Comparison of ENCODE assay signal across 16 cellular contexts in the genomic region with DNA sequence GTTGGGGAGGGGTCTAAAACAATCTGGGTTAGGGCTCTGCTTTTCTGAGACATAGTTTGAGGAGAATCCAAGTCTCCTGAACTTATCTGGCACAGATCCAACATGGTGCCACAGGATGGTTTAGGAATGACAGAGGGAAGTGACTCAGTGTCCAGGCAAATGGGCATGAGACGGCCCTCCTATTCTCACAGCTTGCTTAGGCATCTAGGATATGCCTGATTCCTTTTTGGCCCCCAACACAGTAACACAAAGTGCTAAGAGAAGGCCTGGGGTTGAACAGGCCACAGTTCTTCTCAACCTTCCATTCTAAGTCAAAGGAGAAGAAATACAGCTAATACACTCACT.
DNase-seq lines count a peak whose midpoint lies in the region; ATAC-seq and TF ChIP-seq lines count a peak whose summit lies in the region.
"Had no signal": no experiment of that assay in that cellular context is flagged by ENCODE, and none has a peak within 500 bp of the region (broad histone marks: within the 10 kb centered on the region; RNA-seq: fewer than 3 reads in every experiment).

No MANE protein-coding gene starts in this region.

- TF ChIP-seq RAD21 in Ishikawa (IDR thresholded peaks at IDR 0.05; ENCODE audit: low read depth) = no peak

- no peak for TF ChIP-seq CTCF in MCF 10A (IDR thresholded peaks at IDR 0.05; ENCODE audit: unreplicated experiment)

- no peaks in the 10 kb centered on the region for H3K79me2 ChIP-seq in ACC112 (ENCODE audit: control insufficient read depth, insufficient read depth, low read length, unreplicated experiment)

- CTCF ChIA-PET in MCF 10A (lab: Yijun Ruan, JAX) = interaction anchor here (1.2 to 1.3 kb wide), 3 partner anchors 112 to 270 kb away, joined by 3 to 5 read pairs (median 4); no protein-coding TSS in a partner anchor

- no TSS peak for BruUV-seq in MCF 10A (replicated peaks; lab: Mats Ljungman, UMichigan)

- no peak overlapping the region for H3K4me3 ChIP-seq in ACC112 (ENCODE audit: low read depth, low read length)
- H3K4me3 ChIP-seq: adrenal gland, dorsolateral prefrontal cortex, upper lobe of right lung had no signal

- DNase-seq in MCF 10A (ENCODE audit: unreplicated experiment) (peak; percentile 72), naive B cell (no peak), DMS114 treated with DMSO at 0.1 percent for 48 hours (lab: John Stamatoyannopoulos, UW; ENCODE audit: unreplicated experiment) (no peak), NCI-H2196 treated with DMSO at 0.1 percent for 48 hours (lab: John Stamatoyannopoulos, UW; ENCODE audit: unreplicated experiment) (no peak)
- DNase-seq: adrenal gland, AML-193, dorsolateral prefrontal cortex, glutamatergic neuron, left colon, NCI-H1048, NCI-H446 treated with DMSO at 0.1 percent for 48 hours, upper lobe of right lung had no signal

- H3K36me3 ChIP-seq in ACC112 (ENCODE audit: insufficient read depth, low read length) = peaks cover 8% of the 10 kb centered on the region; the same call in 1 of the 2 replicates
- H3K36me3 ChIP-seq: adrenal gland, upper lobe of right lung had no signal

- H3K4me3 Mint-ChIP-seq in MCF 10A (ENCODE audit: unreplicated experiment) (no peak overlapping the region), naive B cell (peak overlapping the region in 1 of 8 donors; percentile 13)

- no peak overlapping the region for H2AFZ ChIP-seq in ACC112 (ENCODE audit: low read length, unreplicated experiment)

- H3K4me1 Mint-ChIP-seq in MCF 10A (ENCODE audit: insufficient read depth, unreplicated experiment) (peaks cover 37% of the 10 kb centered on the region), naive B cell (peaks cover 56 to 76% (median 72%) of the 10 kb centered on the region in 3 donors)

- H3K27me3 Mint-ChIP-seq in MCF 10A (ENCODE audit: insufficient read depth, unreplicated experiment) (no peaks in the 10 kb centered on the region), naive B cell (no peaks in the 10 kb centered on the region)

- H3K36me3 Mint-ChIP-seq in MCF 10A (ENCODE audit: insufficient read depth, unreplicated experiment) (peaks cover 6% of the 10 kb centered on the region), naive B cell (peaks cover 9 to 26% of the 10 kb centered on the region in 2 donors)

- no peaks in the 10 kb centered on the region for H3K9me3 Mint-ChIP-seq in MCF 10A (ENCODE audit: unreplicated experiment)
- peaks cover 0 to 2% (median 0%) of the 10 kb centered on the region in 7 donors for H3K9me3 Mint-ChIP-seq in naive B cell

- peaks cover 26% of the 10 kb centered on the region for H3K4me1 ChIP-seq in ACC112 (ENCODE audit: control insufficient read depth, insufficient read depth, low read length, unreplicated experiment)

- ATAC-seq in naive B cell (ENCODE audit: low read depth in 2 of 2) (no peak), HG03139 (IDR thresholded peaks at IDR 0.05; ENCODE audit: unreplicated experiment) (no peak), GM21529 (IDR thresholded peaks at IDR 0.05; ENCODE audit: unreplicated experiment) (no peak)
- ATAC-seq: left colon, upper lobe of right lung had no signal

- POLR2A ChIA-PET in MCF 10A (lab: Yijun Ruan, JAX) = interaction anchor here (1.1 to 4.0 kb wide), 3 partner anchors 11 to 111 kb away, joined by 3 to 45 read pairs (median 32); no protein-coding TSS in a partner anchor

- intact Hi-C loops in MCF 10A (cut with micrococcal nuclease) = no loop called here

- peak overlapping the region; percentile 57 for H3K27ac ChIP-seq in ACC112 (ENCODE audit: low read depth, low read length)
- H3K27ac ChIP-seq: adrenal gland, dorsolateral prefrontal cortex, upper lobe of right lung had no signal

- TF ChIP-seq EP300 in Ishikawa (IDR thresholded peaks at IDR 0.05; ENCODE audit: borderline replicate concordance) = no peak

- H3K27me3 ChIP-seq in ACC112 (ENCODE audit: insufficient read depth, low read length) = no peaks in the 10 kb centered on the region
- H3K27me3 ChIP-seq: adrenal gland, dorsolateral prefrontal cortex, upper lobe of right lung had no signal

- H3K27ac Mint-ChIP-seq in MCF 10A (ENCODE audit: low read depth, unreplicated experiment) (peak overlapping the region; percentile 66), naive B cell (peak overlapping the region; percentile 63 to 98 (median 92))

TF ChIP-seq in Ishikawa, 13 proteins besides CTCF, POLR2A, EP300 and RAD21:
- no peak for TF ChIP-seq CREB1 (IDR thresholded peaks at IDR 0.05; ENCODE audit: low read depth)
- no peak for TF ChIP-seq YY1 (IDR thresholded peaks at IDR 0.05; ENCODE audit: low read depth)
- peak; percentile 62 for TF ChIP-seq NFIC (IDR thresholded peaks at IDR 0.05)
- TF ChIP-seq TCF12 (IDR thresholded peaks at IDR 0.05; ENCODE audit: low read depth) = no peak
